24 cellular contexts compared by ENCODE assay signal in genomic region chr18:79847606-79848293, GRCh38. TPM values are rescaled to one million over a fixed set of nuclear protein-coding genes. Genes with fewer than 3 reads are reported as not detected.
"Had no signal": no experiment of that assay in that cellular context is flagged by ENCODE, and none has a peak within 500 bp of the region (broad histone marks: within the 10 kb centered on the region; RNA-seq: fewer than 3 reads in every experiment).

No MANE protein-coding gene starts in this region.

- DNase-seq: activated CD4-positive, alpha-beta memory T cell treated with anti-CD3 and anti-CD28 coated beads for 36 hours; activated CD4-positive, alpha-beta T cell treated with anti-CD3 and anti-CD28 coated beads for 4 hours; activated CD4-positive, CD25-positive, alpha-beta regulatory T cell; activated effector memory CD4-positive, alpha-beta T cell treated with anti-CD3 and anti-CD28 coated beads, Interleukin-2, amount 50 U/mL, for 16 hours; activated naive CD4-positive, alpha-beta T cell treated with anti-CD3 and anti-CD28 coated beads, Interleukin-2, amount 10 ng/mL, durations not matched to agents 7 days and 5 days; activated T-cell treated with anti-CD3 and anti-CD28 coated beads for 4 hours; anterior cingulate cortex; foreskin fibroblast; heart right ventricle; islet precursor cell; left cardiac atrium; mesendoderm; naive thymus-derived CD4-positive, alpha-beta T cell; stimulated activated CD4-positive, alpha-beta T cell treated with anti-CD3 and anti-CD28 coated beads, Interleukin-4, amount 100 ng/mL, for 24 hours; stimulated activated naive CD4-positive, alpha-beta T cell treated with Interleukin-2 at 50 U/mL for 16 hours; T-helper 17 cell had no signal

- H3K9me3 ChIP-seq: prostate gland had no signal

- H3K4me1 ChIP-seq: heart right ventricle, prostate gland, upper lobe of left lung had no signal

- H3K27me3 ChIP-seq: upper lobe of left lung had no signal

- H3K27ac ChIP-seq: heart right ventricle, prostate gland, thoracic aorta, upper lobe of left lung had no signal

- H3K4me3 ChIP-seq: heart right ventricle, prostate gland, thoracic aorta, upper lobe of left lung had no signal

- H3K36me3 ChIP-seq: heart right ventricle, prostate gland, thoracic aorta, upper lobe of left lung had no signal

RNA-seq across cellular contexts. Expression of gene KCNG2, which starts 50.0 kb away (rescaled TPM):
- total RNA-seq: activated CD4-positive, alpha-beta memory T cell treated with anti-CD3 and anti-CD28 coated beads for 36 hours; chondrocyte; epithelial cell of proximal tubule; mucosa of gallbladder; naive thymus-derived CD4-positive, alpha-beta T cell; neural crest cell; osteocyte; T-helper 17 cell had no signal
- polyA plus RNA-seq: naive thymus-derived CD4-positive, alpha-beta T cell had no signal
